8 cellular contexts compared by ENCODE assay signal in genomic region chr12:40137252-40137651, GRCh38. TPM values are rescaled to one million over a fixed set of nuclear protein-coding genes. Genes with fewer than 3 reads are reported as not detected.
DNase-seq lines count a peak whose midpoint lies in the region; ATAC-seq, FAIRE-seq and TF ChIP-seq lines count a peak whose summit lies in the region.

No MANE protein-coding gene starts in this region.

- TF ChIP-seq CTCF in endothelial cell of umbilical vein (IDR thresholded peaks at IDR 0.05; ENCODE audit: extremely low read depth in 1 of 2, insufficient read depth in 1 of 2, low read depth in 1 of 2, low read length in 2 of 2) (no peak), ascending aorta (IDR thresholded peaks at IDR 0.05) (no peak)

- CTCF ChIA-PET in CD4-positive, alpha-beta memory T cell (lab: Charles Lee; ENCODE audit: partially characterized antibody): interaction anchor here (1.1 to 1.4 kb wide), 2 partner anchors 29 to 127 kb away, joined by 3 read pairs; no protein-coding TSS in a partner anchor
- CTCF ChIA-PET in endothelial cell of umbilical vein (lab: Charles Lee): no interaction called here

- H3K36me3 ChIP-seq in CD4-positive, alpha-beta memory T cell (ENCODE audit: insufficient read depth, low read length): no peaks in the 10 kb centered on the region
- H3K36me3 ChIP-seq in endothelial cell of umbilical vein (ENCODE audit: control insufficient read depth in 2 of 2, extremely low read depth in 1 of 2, insufficient read depth in 2 of 2, low read length in 2 of 2) (no peaks in the 10 kb centered on the region), ascending aorta (no peaks in the 10 kb centered on the region)
- no peaks in the 10 kb centered on the region for H3K36me3 ChIP-seq in effector memory CD4-positive, alpha-beta T cell (ENCODE audit: control insufficient read depth, insufficient read depth, low read length)

- no peaks in the 10 kb centered on the region for H3K79me2 ChIP-seq in endothelial cell of umbilical vein (ENCODE audit: control insufficient read depth, insufficient read depth, low read length)

- H3K27ac Mint-ChIP-seq in CD4-positive, alpha-beta memory T cell: peak overlapping the region in 1 of 7 donors; percentile 13

- H2AFZ ChIP-seq in endothelial cell of umbilical vein (ENCODE audit: low read depth, low read length): no peak overlapping the region

- no peaks in the 10 kb centered on the region for H3K9me3 ChIP-seq in CD4-positive, alpha-beta memory T cell (ENCODE audit: control insufficient read depth in 1 of 2, low read length in 2 of 2)
- no peaks in the 10 kb centered on the region for H3K9me3 ChIP-seq in endothelial cell of umbilical vein (replicated peaks; ENCODE audit: control insufficient read depth, insufficient read depth, low read length)
- H3K9me3 ChIP-seq in effector memory CD4-positive, alpha-beta T cell (ENCODE audit: control insufficient read depth, low read length): no peaks in the 10 kb centered on the region
- H3K9me3 ChIP-seq in ascending aorta: no peaks in the 10 kb centered on the region

- dilution Hi-C loops in endothelial cell of umbilical vein (cut with MboI; ENCODE audit: extremely low pct_ligation_motif_present, low sequenced_read_pairs): no loop called here

- H3K4me3 Mint-ChIP-seq in CD4-positive, alpha-beta memory T cell: peak overlapping the region in 2 of 8 donors; percentile 15 to 51

- no peak overlapping the region for H3K4me3 ChIP-seq in CD4-positive, alpha-beta memory T cell (ENCODE audit: low read length in 2 of 2)
- H3K4me3 ChIP-seq in endothelial cell of umbilical vein (replicated peaks in 1 of 3; ENCODE audit: insufficient read depth in 1 of 3, low read depth in 1 of 3, low read length in 3 of 3): no peak overlapping the region
- no peak overlapping the region for H3K4me3 ChIP-seq in effector memory CD4-positive, alpha-beta T cell (ENCODE audit: insufficient read depth, low read depth, low read length, poor library complexity, severe bottlenecking)
- no peak overlapping the region for H3K4me3 ChIP-seq in ascending aorta

- H4K20me1 ChIP-seq in endothelial cell of umbilical vein (replicated peaks; ENCODE audit: control insufficient read depth, extremely low read depth, insufficient read depth, low read length): no peaks in the 10 kb centered on the region

- POLR2A ChIA-PET in CD4-positive, alpha-beta memory T cell (lab: Charles Lee; ENCODE audit: partially characterized antibody): no interaction called here
- POLR2A ChIA-PET in endothelial cell of umbilical vein (lab: Charles Lee): no interaction called here

- FAIRE-seq in endothelial cell of umbilical vein (lab: Jason Lieb, UNC): peak; percentile 28

- H3K9ac ChIP-seq in endothelial cell of umbilical vein (replicated peaks; ENCODE audit: extremely low read depth, insufficient read depth, low read length): no peak overlapping the region

- peaks cover 6% of the 10 kb centered on the region for H3K4me1 ChIP-seq in CD4-positive, alpha-beta memory T cell (ENCODE audit: insufficient read depth, low read length)
- H3K4me1 ChIP-seq in endothelial cell of umbilical vein (ENCODE audit: control insufficient read depth, extremely low read depth, insufficient read depth, low read length) (no peaks in the 10 kb centered on the region), ascending aorta (no peaks in the 10 kb centered on the region)
- no peaks in the 10 kb centered on the region for H3K4me1 ChIP-seq in effector memory CD4-positive, alpha-beta T cell (ENCODE audit: control insufficient read depth, insufficient read depth, low read length, poor library complexity, severe bottlenecking)

- intact Hi-C loops in CD4-positive, alpha-beta memory T cell (cut with micrococcal nuclease): no loop called here
- intact Hi-C loops in endothelial cell of umbilical vein (cut with micrococcal nuclease): no loop called here
- intact Hi-C loops in ascending aorta (cut with DNase I): no loop called here

- no TSS peak for BruUV-seq in endothelial cell of umbilical vein (replicated peaks; lab: Mats Ljungman, UMichigan)

- ATAC-seq in GM19452 (IDR thresholded peaks at IDR 0.05; ENCODE audit: unreplicated experiment) (peak; percentile 90), HG03457 (IDR thresholded peaks at IDR 0.05; ENCODE audit: unreplicated experiment) (peak; percentile 87)

- no peak for TF ChIP-seq POLR2A in endothelial cell of umbilical vein (IDR thresholded peaks at IDR 0.05; ENCODE audit: low read depth, low read length)

- no peaks in the 10 kb centered on the region for H3K27me3 ChIP-seq in CD4-positive, alpha-beta memory T cell (ENCODE audit: insufficient read depth, low read length)
- peaks cover 0 to 3% of the 10 kb centered on the region in 2 experiments for H3K27me3 ChIP-seq in endothelial cell of umbilical vein (ENCODE audit: control insufficient read depth in 2 of 2, insufficient read depth in 2 of 2, low read length in 2 of 2)
- no peaks in the 10 kb centered on the region for H3K27me3 ChIP-seq in effector memory CD4-positive, alpha-beta T cell (replicated peaks; ENCODE audit: control insufficient read depth, insufficient read depth, low read length, poor library complexity, severe bottlenecking)
- no peaks in the 10 kb centered on the region for H3K27me3 ChIP-seq in ascending aorta

- no peak overlapping the region for H3K27ac ChIP-seq in CD4-positive, alpha-beta memory T cell (ENCODE audit: low read depth, low read length)
- no peak overlapping the region for H3K27ac ChIP-seq in endothelial cell of umbilical vein (ENCODE audit: insufficient read depth, low read depth, low read length)
- no peak overlapping the region for H3K27ac ChIP-seq in effector memory CD4-positive, alpha-beta T cell (ENCODE audit: insufficient read depth, low read length, poor library complexity, severe bottlenecking)
- H3K27ac ChIP-seq in ascending aorta: no peak overlapping the region

- peaks cover 3% of the 10 kb centered on the region in 2 donors for H3K27me3 Mint-ChIP-seq in CD4-positive, alpha-beta memory T cell

- H3K9me1 ChIP-seq in endothelial cell of umbilical vein (replicated peaks; ENCODE audit: control insufficient read depth, extremely low read depth, insufficient read depth, low read length): no peaks in the 10 kb centered on the region

- H3K36me3 Mint-ChIP-seq in CD4-positive, alpha-beta memory T cell: no peaks in the 10 kb centered on the region

- DNase-seq in CD4-positive, alpha-beta memory T cell: peak in 3 of 5 donors; percentile 22 to 37 (median 36)
- DNase-seq in endothelial cell of umbilical vein (ENCODE audit: low read depth, low spot score) (peak; percentile 13), putamen (ENCODE audit: low spot score) (no peak), ascending aorta (ENCODE audit: low spot score in 2 of 2) (no peak), NCI-H146 treated with DMSO at 0.1 percent for 48 hours (lab: John Stamatoyannopoulos, UW; ENCODE audit: unreplicated experiment) (no peak)
- no peak for DNase-seq in effector memory CD4-positive, alpha-beta T cell

- peak overlapping the region; percentile 29 for H3K4me2 ChIP-seq in endothelial cell of umbilical vein (ENCODE audit: insufficient read depth, low read length)

- H3K9me3 Mint-ChIP-seq in CD4-positive, alpha-beta memory T cell: peaks cover 0 to 2% (median 0%) of the 10 kb centered on the region in 8 donors

- peaks cover 0 to 6% (median 3%) of the 10 kb centered on the region in 4 donors for H3K4me1 Mint-ChIP-seq in CD4-positive, alpha-beta memory T cell

TF ChIP-seq in endothelial cell of umbilical vein, 7 proteins besides CTCF, POLR2A, EP300 and RAD21:
- peak; percentile 36 for TF ChIP-seq FOS (IDR thresholded peaks at IDR 0.05; ENCODE audit: borderline replicate concordance, insufficient read depth, low read length)
- TF ChIP-seq MAX (IDR thresholded peaks at IDR 0.05; ENCODE audit: insufficient read depth, insufficient read length): no peak
- TF ChIP-seq MYC (IDR thresholded peaks at IDR 0.05; ENCODE audit: low read depth, low read length): no peak
- TF ChIP-seq POLR2AphosphoS5 (IDR thresholded peaks at IDR 0.05; ENCODE audit: insufficient read depth, low read depth, low read length): no peak
- TF ChIP-seq JUN (IDR thresholded peaks at IDR 0.05; ENCODE audit: borderline replicate concordance, insufficient read depth, insufficient read length, low read depth): no peak

RNA-seq across cellular contexts. Expression of gene SLC2A13, which starts 31.4 kb away (rescaled TPM):
- total RNA-seq in CD4-positive, alpha-beta memory T cell: 1 to 10 TPM; 5.7 to 6.1 TPM
- polyA plus RNA-seq in CD4-positive, alpha-beta memory T cell: 1 to 10 TPM; 2.3 to 2.8 TPM
- total RNA-seq in endothelial cell of umbilical vein (4.1 and 4.9 TPM in 2 replicates), ascending aorta (23.5 TPM)
- 0.86 and 1.2 TPM in 2 replicates for polyA plus RNA-seq in endothelial cell of umbilical vein
- 0.51 and 0.58 TPM in 2 replicates for polyA plus RNA-seq in endothelial cell of umbilical vein (2011; cell fraction: cytosol; rRNA removed)
- polyA plus RNA-seq in endothelial cell of umbilical vein (2011; cell fraction: nucleus; rRNA removed): 3.4 and 4.0 TPM in 2 replicates
- 0.65 and 1.0 TPM in 2 replicates for polyA plus RNA-seq in endothelial cell of umbilical vein (2012)
- polyA minus RNA-seq in endothelial cell of umbilical vein: 3.5 and 4.4 TPM in 2 replicates
- 22.6 TPM for polyA minus RNA-seq in endothelial cell of umbilical vein (2011; cell fraction: cytosol; rRNA and poly(A)+ RNA removed)
- 14.5 and 18.8 TPM in 2 replicates for polyA minus RNA-seq in endothelial cell of umbilical vein (2011; cell fraction: nucleus; rRNA and poly(A)+ RNA removed)

Comparison
In these comparisons a context has a peak if more than half of its experiments do, and no peak if none do; other contexts are left out.
1. DNase-seq: peak in CD4-positive, alpha-beta memory T cell (3 of 5) and endothelial cell of umbilical vein (single experiment); none in effector memory CD4-positive, alpha-beta T cell (0 of 3), putamen (single experiment), ascending aorta (0 of 2) and NCI-H146 treated with DMSO at 0.1 percent for 48 hours (single experiment).